Comparison of ENCODE assay signal across 8 cellular contexts in genomic region chr14:90903101-90903500, GRCh38.
DNase-seq lines count a peak whose midpoint lies in the region; ATAC-seq and TF ChIP-seq lines count a peak whose summit lies in the region.

No MANE protein-coding gene starts in this region.

- H2AFZ ChIP-seq in PC-3 (ENCODE audit: low read length), result no peak overlapping the region
- no peak overlapping the region for H2AFZ ChIP-seq in osteoblast (ENCODE audit: low read length)

- H3K27ac Mint-ChIP-seq in type B pancreatic cell, result no peak overlapping the region

- CTCF ChIA-PET in PC-3 (lab: Charles Lee), result interaction anchor here (0.6 to 1.3 kb wide), 9 partner anchors 8 to 274 kb away, joined by 3 to 26 read pairs (median 4); partner anchors contain the start of gene RPS6KA5

- no peaks in the 10 kb centered on the region for H3K9me3 Mint-ChIP-seq in type B pancreatic cell

- BruUV-seq in PC-3 (replicated peaks; lab: Mats Ljungman, UMichigan), result no TSS peak

- H3K9me2 ChIP-seq in PC-3 (replicated peaks; ENCODE audit: low read length), result no peaks in the 10 kb centered on the region

- TF ChIP-seq EP300 in Ishikawa (IDR thresholded peaks at IDR 0.05; ENCODE audit: borderline replicate concordance), result no peak

- H3K36me3 ChIP-seq in PC-3 (ENCODE audit: low read depth, low read length) (no peaks in the 10 kb centered on the region), osteoblast (ENCODE audit: insufficient read depth, low read length) (no peaks in the 10 kb centered on the region)

- no peaks in the 10 kb centered on the region for H4K20me1 ChIP-seq in PC-3 (ENCODE audit: low read length)
- H4K20me1 ChIP-seq in osteoblast (ENCODE audit: insufficient read depth, low read length), result no peaks in the 10 kb centered on the region

- ATAC-seq in PC-3, result peak; percentile 99

- H3K4me1 ChIP-seq in PC-3 (ENCODE audit: insufficient read depth, low read length) (no peaks in the 10 kb centered on the region), osteoblast (ENCODE audit: insufficient read depth, low read length) (no peaks in the 10 kb centered on the region)

- peaks cover 6% of the 10 kb centered on the region for H3K36me3 Mint-ChIP-seq in type B pancreatic cell

- H3K79me2 ChIP-seq in PC-3 (ENCODE audit: low read length) (no peaks in the 10 kb centered on the region), osteoblast (ENCODE audit: insufficient read depth, low read length) (no peaks in the 10 kb centered on the region)

- DNase-seq in DMS 273 (lab: John Stamatoyannopoulos, UW; ENCODE audit: unreplicated experiment), result peak; percentile 75
- DNase-seq in DMS 273 treated with DMSO at 0.1 percent for 48 hours (lab: John Stamatoyannopoulos, UW), result no peak
- DNase-seq in PC-3, result peak; percentile 75
- DNase-seq in activated T-helper 9 cell treated with anti-CD3 and anti-CD28 coated beads, Interleukin-2, amount 50 U/mL, for 16 hours (ENCODE audit: low read depth), result peak; percentile 24
- DNase-seq in foreskin fibroblast, result peak; percentile 35 to 76
- DNase-seq in osteoblast (ENCODE audit: insufficient read length, low spot score, missing footprints), result peak; percentile 74
- no peak for DNase-seq in type B pancreatic cell (ENCODE audit: extremely low spot score, unreplicated experiment)

- no peak overlapping the region for H3K27ac ChIP-seq in PC-3 (ENCODE audit: low read length)
- H3K27ac ChIP-seq in osteoblast (ENCODE audit: low read depth, low read length), result no peak overlapping the region

- H3K9ac ChIP-seq in PC-3 (ENCODE audit: low read length), result no peak overlapping the region

- TF ChIP-seq CTCF in PC-3 (conservative IDR thresholded peaks at IDR 0.05; ENCODE audit: low read depth, low read length) (peak; percentile 91), foreskin fibroblast (IDR thresholded peaks at IDR 0.05; ENCODE audit: low read depth, low read length) (peak; percentile 58), osteoblast (IDR thresholded peaks at IDR 0.05; ENCODE audit: extremely low read depth, low read depth, low read length) (peak; percentile 73), type B pancreatic cell (conservative IDR thresholded peaks at IDR 0.05) (peak; percentile 86)

- no peaks in the 10 kb centered on the region for H3K27me3 ChIP-seq in PC-3 (ENCODE audit: low read length)
- no peaks in the 10 kb centered on the region for H3K27me3 ChIP-seq in osteoblast (ENCODE audit: insufficient read depth, low read length)

- no peak overlapping the region for H3K4me3 Mint-ChIP-seq in type B pancreatic cell

- TF ChIP-seq RAD21 in Ishikawa (IDR thresholded peaks at IDR 0.05; ENCODE audit: low read depth), result peak; percentile 82

- no peaks in the 10 kb centered on the region for H3K4me1 Mint-ChIP-seq in type B pancreatic cell (ENCODE audit: unreplicated experiment)

- H3K4me2 ChIP-seq in PC-3 (ENCODE audit: low read length) (no peak overlapping the region), osteoblast (ENCODE audit: insufficient read depth, low read length) (no peak overlapping the region)

- H3K27me3 Mint-ChIP-seq in type B pancreatic cell, result no peaks in the 10 kb centered on the region

- intact Hi-C loops in PC-3 (cut with micrococcal nuclease), result loop anchor here (1.0 to 5.0 kb wide), 5 partner anchors 146 to 383 kb away; partner anchors contain the start of gene RPS6KA5

- H3K4me3 ChIP-seq in PC-3 (ENCODE audit: low read length) (no peak overlapping the region), foreskin fibroblast (ENCODE audit: low read depth in 1 of 2, low read length in 2 of 2) (no peak overlapping the region), osteoblast (ENCODE audit: insufficient read depth, low read length) (no peak overlapping the region)

- H3K9me3 ChIP-seq in PC-3 (ENCODE audit: low read length), result no peaks in the 10 kb centered on the region
- no peaks in the 10 kb centered on the region for H3K9me3 ChIP-seq in osteoblast (ENCODE audit: low read depth, low read length)

- POLR2A ChIA-PET in PC-3 (lab: Charles Lee; ENCODE audit: unreplicated experiment), result interaction anchor here (0.6 to 0.7 kb wide), 2 partner anchors 108 to 133 kb away, joined by 3 to 6 read pairs; no protein-coding TSS in a partner anchor

- H3F3A ChIP-seq in PC-3 (ENCODE audit: low read length, unreplicated experiment), result no peaks in the 10 kb centered on the region

TF ChIP-seq in Ishikawa, 13 proteins besides CTCF, POLR2A, EP300 and RAD21:
- no peak for TF ChIP-seq ZBTB7A (IDR thresholded peaks at IDR 0.05; ENCODE audit: low read depth)
- TF ChIP-seq EGR1 (IDR thresholded peaks at IDR 0.05), result no peak
- no peak for TF ChIP-seq CEBPB (IDR thresholded peaks at IDR 0.05)
- no peak for TF ChIP-seq YY1 (IDR thresholded peaks at IDR 0.05; ENCODE audit: low read depth)
- TF ChIP-seq TAF1 (IDR thresholded peaks at IDR 0.05; ENCODE audit: low read depth), result no peak
- no peak for TF ChIP-seq REST (IDR thresholded peaks at IDR 0.05; ENCODE audit: low read depth)
- no peak for TF ChIP-seq FOXM1 (IDR thresholded peaks at IDR 0.05; ENCODE audit: borderline replicate concordance, low read depth)
- no peak for TF ChIP-seq USF1 (IDR thresholded peaks at IDR 0.05)
- TF ChIP-seq NFIC (IDR thresholded peaks at IDR 0.05), result no peak
- no peak for TF ChIP-seq MAX (IDR thresholded peaks at IDR 0.05)

Comparison
In these comparisons a context has a peak if more than half of its experiments do, and no peak if none do; other contexts are left out.
1. DNase-seq: peak in DMS 273 (single experiment), PC-3 (single experiment), activated T-helper 9 cell treated with anti-CD3 and anti-CD28 coated beads, Interleukin-2, amount 50 U/mL, for 16 hours (single experiment), foreskin fibroblast (2 of 2) and osteoblast (single experiment); none in DMS 273 treated with DMSO at 0.1 percent for 48 hours (single experiment) and type B pancreatic cell (single experiment).
2. Peak in every context shown above with its lines, with median percentiles within 50 percentile points of each other: CTCF ChIP-seq.